In genomic region chr13:113109151-113110047, GRCh38 we compare ENCODE assay signal across 10 cellular contexts. TPM values are rescaled to one million over a fixed set of nuclear protein-coding genes. Genes with fewer than 3 reads are reported as not detected.
A peak's percentile ranks its signal among the peaks of the same experiment; 100 is the strongest.
DNase-seq lines count a peak whose midpoint lies in the region; ATAC-seq and TF ChIP-seq lines count a peak whose summit lies in the region.
"Had no signal": no experiment of that assay in that cellular context is flagged by ENCODE, and none has a peak within 500 bp of the region (broad histone marks: within the 10 kb centered on the region; RNA-seq: fewer than 3 reads in every experiment).

No MANE protein-coding gene starts in this region.

- no peak overlapping the region for H3K4me3 ChIP-seq in upper lobe of right lung
- H3K4me3 ChIP-seq: PC-9 had no signal

- H3K4me3 Mint-ChIP-seq in effector memory CD8-positive, alpha-beta T cell, result peak overlapping the region; percentile 66 to 74
- peak overlapping the region; percentile 62 for H3K4me3 Mint-ChIP-seq in natural killer cell

- peak; percentile 13 for DNase-seq in activated naive CD4-positive, alpha-beta T cell treated with anti-CD3 and anti-CD28 coated beads, Interleukin-2, amount 50 U/mL, for 16 hours
- no peak for DNase-seq in activated naive CD4-positive, alpha-beta T cell (lab: John Stamatoyannopoulos, UW)
- no peak for DNase-seq in effector memory CD8-positive, alpha-beta T cell
- DNase-seq in natural killer cell, result no peak
- peak; percentile 56 for DNase-seq in upper lobe of right lung
- no peak for DNase-seq in NK-92 (lab: John Stamatoyannopoulos, UW; ENCODE audit: unreplicated experiment)
- no peak for DNase-seq in NCI-H82 (lab: John Stamatoyannopoulos, UW)
- DNase-seq: NCI-H187 treated with DMSO at 0.1 percent for 48 hours, PC-9 had no signal

- no peaks in the 10 kb centered on the region for H3K27me3 Mint-ChIP-seq in effector memory CD8-positive, alpha-beta T cell
- H3K27me3 Mint-ChIP-seq in natural killer cell (ENCODE audit: low read depth in 2 of 2), result no peaks in the 10 kb centered on the region

- H3K27ac Mint-ChIP-seq in effector memory CD8-positive, alpha-beta T cell, result no peak overlapping the region
- no peak overlapping the region for H3K27ac Mint-ChIP-seq in natural killer cell

- intact Hi-C loops in natural killer cell (cut with micrococcal nuclease), result no loop called here
- intact Hi-C loops in upper lobe of right lung (cut with DNase I), result no loop called here

- H3K27ac ChIP-seq in upper lobe of right lung, result no peak overlapping the region
- H3K27ac ChIP-seq: PC-9 had no signal

- no peaks in the 10 kb centered on the region for H3K9me3 Mint-ChIP-seq in effector memory CD8-positive, alpha-beta T cell
- H3K9me3 Mint-ChIP-seq in natural killer cell, result no peaks in the 10 kb centered on the region

- ATAC-seq in effector memory CD8-positive, alpha-beta T cell (replicated peaks), result no peak
- ATAC-seq in natural killer cell (peak in 1 of 3 donors; percentile 27), upper lobe of right lung (peak; percentile 5), GM18858 (IDR thresholded peaks at IDR 0.05; ENCODE audit: unreplicated experiment) (no peak)

- no peaks in the 10 kb centered on the region for H3K9me3 ChIP-seq in upper lobe of right lung

- TF ChIP-seq CTCF in natural killer cell (IDR thresholded peaks at IDR 0.05), result no peak
- no peak for TF ChIP-seq CTCF in upper lobe of right lung (IDR thresholded peaks at IDR 0.05)

- peaks cover 17% of the 10 kb centered on the region for H3K4me1 ChIP-seq in upper lobe of right lung

- H3K36me3 Mint-ChIP-seq in effector memory CD8-positive, alpha-beta T cell (ENCODE audit: insufficient read depth), result peaks cover 3% of the 10 kb centered on the region
- H3K36me3 Mint-ChIP-seq in natural killer cell, result no peaks in the 10 kb centered on the region

- H3K4me1 Mint-ChIP-seq in effector memory CD8-positive, alpha-beta T cell (ENCODE audit: low read depth in 2 of 2), result peaks cover 0 to 2% of the 10 kb centered on the region in 2 donors
- no peaks in the 10 kb centered on the region for H3K4me1 Mint-ChIP-seq in natural killer cell

- H3K27me3 ChIP-seq in upper lobe of right lung, result peaks cover 21% of the 10 kb centered on the region

- no peaks in the 10 kb centered on the region for H3K36me3 ChIP-seq in upper lobe of right lung

RNA-seq across cellular contexts. Expression of gene F7, which starts 3.8 kb away (rescaled TPM):
- total RNA-seq in natural killer cell, result under 1 TPM in 2 of 3 donors, not detected in 1; 0.25 to 0.91 TPM
- 0.61 TPM for total RNA-seq in upper lobe of right lung
- total RNA-seq: PC-9 had no signal

RNA-seq across cellular contexts. Expression of gene F10, which starts 13.2 kb away (rescaled TPM):
- total RNA-seq in natural killer cell (not detected), upper lobe of right lung (7.9 TPM)
- total RNA-seq: PC-9 had no signal

RNA-seq across cellular contexts. Expression of gene PROZ, which starts 49.0 kb away (rescaled TPM):
- total RNA-seq in natural killer cell (under 1 TPM in 1 of 3 donors, not detected in 2; 0.82 TPM), upper lobe of right lung (not detected)
- total RNA-seq: PC-9 had no signal

Comparison
In these comparisons a context has a peak if more than half of its experiments do, and no peak if none do; other contexts are left out.
1. DNase-seq: peak in activated naive CD4-positive, alpha-beta T cell treated with anti-CD3 and anti-CD28 coated beads, Interleukin-2, amount 50 U/mL, for 16 hours (single experiment) and upper lobe of right lung (single experiment); none in activated naive CD4-positive, alpha-beta T cell (0 of 4), effector memory CD8-positive, alpha-beta T cell (0 of 3), natural killer cell (single experiment), NK-92 (single experiment) and NCI-H82 (single experiment).